24 cellular contexts compared by ENCODE assay signal in the genomic region with DNA sequence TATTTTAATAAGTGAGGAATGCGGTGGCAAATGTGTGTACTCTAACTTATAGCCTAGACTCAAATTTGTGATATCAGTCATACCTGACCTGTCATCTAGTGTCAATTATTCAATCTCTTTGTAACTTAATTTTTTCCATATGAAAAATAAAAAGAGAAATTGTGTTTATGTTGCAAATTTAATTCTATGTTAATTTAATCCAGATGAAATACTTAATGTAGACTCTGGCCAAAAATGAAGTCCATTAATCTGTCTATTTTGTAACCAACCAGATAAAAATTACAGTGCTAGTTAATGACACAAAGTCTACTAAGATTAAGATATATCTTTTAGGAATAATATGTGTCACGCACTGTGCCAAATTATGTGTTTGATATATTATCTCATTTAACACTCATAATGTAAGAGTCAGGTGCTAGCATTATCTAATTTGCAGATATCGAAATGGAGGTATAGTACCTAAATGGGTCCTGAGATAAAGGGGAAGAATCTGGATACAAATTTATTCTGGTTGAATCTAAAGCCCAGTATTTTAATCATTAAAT.
"Had no signal": no experiment of that assay in that cellular context is flagged by ENCODE, and none has a peak within 500 bp of the region (broad histone marks: within the 10 kb centered on the region; RNA-seq: fewer than 3 reads in every experiment).

No MANE protein-coding gene starts in this region.

- ATAC-seq: effector memory CD8-positive, alpha-beta T cell; esophagus mucosa; foreskin keratinocyte; gastrocnemius medialis; gastroesophageal sphincter; heart left ventricle; heart right ventricle had no signal

- H3K27me3 ChIP-seq: colonic mucosa, esophagus muscularis mucosa, esophagus squamous epithelium, foreskin keratinocyte, gastrocnemius medialis, gastroesophageal sphincter, heart left ventricle, heart right ventricle had no signal

- H3K4me1 ChIP-seq: colonic mucosa, esophagus muscularis mucosa, esophagus squamous epithelium, foreskin keratinocyte, gastrocnemius medialis, gastroesophageal sphincter, heart left ventricle, heart right ventricle had no signal

- H3K9me3 ChIP-seq: colonic mucosa, esophagus muscularis mucosa, esophagus squamous epithelium, gastrocnemius medialis, gastroesophageal sphincter had no signal

- DNase-seq: colonic mucosa; cortex of kidney; dermis blood vessel endothelial cell; dorsolateral prefrontal cortex; effector CD4-positive, alpha-beta T cell; effector CD8-positive, alpha-beta T cell; effector memory CD4-positive, alpha-beta T cell; effector memory CD8-positive, alpha-beta T cell; endodermal cell; erythroblast; esophagus squamous epithelium; foreskin fibroblast; foreskin keratinocyte; foreskin melanocyte; gastrocnemius medialis; glutamatergic neuron; head of caudate nucleus; heart left ventricle; heart right ventricle had no signal

- H3K4me3 ChIP-seq: colonic mucosa, coronary artery, dorsolateral prefrontal cortex, esophagus muscularis mucosa, esophagus squamous epithelium, gastrocnemius medialis, gastroesophageal sphincter, heart left ventricle, heart right ventricle had no signal

- H3K27ac ChIP-seq: colonic mucosa, coronary artery, dorsolateral prefrontal cortex, epithelial cell of prostate, esophagus muscularis mucosa, esophagus squamous epithelium, foreskin keratinocyte, gastrocnemius medialis, gastroesophageal sphincter, heart left ventricle, heart right ventricle had no signal

- H3K36me3 ChIP-seq: colonic mucosa, esophagus muscularis mucosa, esophagus squamous epithelium, gastrocnemius medialis, gastroesophageal sphincter, heart left ventricle, heart right ventricle had no signal
